ENCODE assay signal across 17 cellular contexts in the genomic region with DNA sequence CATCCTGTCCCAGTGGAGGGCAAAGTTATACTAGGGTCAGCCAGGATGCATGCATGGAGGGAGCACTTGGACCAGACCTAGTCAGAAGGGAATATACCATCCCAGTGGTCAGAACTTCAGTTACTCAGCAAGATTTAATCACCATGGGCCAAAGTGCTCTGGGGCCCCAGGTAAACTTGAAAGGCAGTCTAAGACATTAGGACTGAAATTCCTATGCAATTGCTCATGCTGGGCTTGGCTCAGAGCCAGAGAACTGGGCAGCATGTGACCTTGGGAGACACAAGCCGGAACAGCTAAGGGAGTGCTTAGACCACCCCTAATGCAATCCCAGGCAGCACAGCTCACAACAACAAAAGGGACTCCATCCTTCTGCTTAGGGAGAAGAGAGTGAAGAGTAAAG.
DNase-seq lines count a peak whose midpoint lies in the region; ATAC-seq and TF ChIP-seq lines count a peak whose summit lies in the region.
"Had no signal": no experiment of that assay in that cellular context is flagged by ENCODE, and none has a peak within 500 bp of the region (broad histone marks: within the 10 kb centered on the region; RNA-seq: fewer than 3 reads in every experiment).

No MANE protein-coding gene starts in this region.

- no peak for TF ChIP-seq CTCF in astrocyte of the spinal cord (IDR thresholded peaks at IDR 0.05; ENCODE audit: low read depth, low read length)
- TF ChIP-seq CTCF in kidney epithelial cell (IDR thresholded peaks at IDR 0.05; ENCODE audit: insufficient read depth, low read length, poor library complexity, severe bottlenecking): no peak

- H3K36me3 ChIP-seq in kidney epithelial cell (ENCODE audit: control insufficient read depth, insufficient read depth, low read length) (no peaks in the 10 kb centered on the region), H7 (replicated peaks; ENCODE audit: control insufficient read depth, insufficient read depth, low read length) (no peaks in the 10 kb centered on the region)

- TF ChIP-seq RAD21 in Ishikawa (IDR thresholded peaks at IDR 0.05; ENCODE audit: low read depth): 0 out of 2 replicates have a peak, but pooled peaks have one; percentile 2

- no peak overlapping the region for H3K4me3 ChIP-seq in astrocyte of the spinal cord (ENCODE audit: low read depth, low read length)
- no peak overlapping the region for H3K4me3 ChIP-seq in kidney epithelial cell (ENCODE audit: low read depth, low read length)
- H3K4me3 ChIP-seq in H7 (ENCODE audit: insufficient read depth, low read depth, low read length): no peak overlapping the region

- in situ Hi-C loops in astrocyte of the spinal cord (cut with HindIII; ENCODE audit: low sequenced_read_pairs): no loop called here

- no peak; the same call in 1 of the 2 replicates for TF ChIP-seq EP300 in Ishikawa (IDR thresholded peaks at IDR 0.05; ENCODE audit: borderline replicate concordance)

- peak; percentile 1 for DNase-seq in Daoy (ENCODE audit: low read depth)
- peak; percentile 5 for DNase-seq in astrocyte of the spinal cord (ENCODE audit: low read depth, low spot score)
- peak; percentile 60 for DNase-seq in kidney epithelial cell (ENCODE audit: low read depth)
- no peak for DNase-seq in H7
- no peak for DNase-seq in NCI-H526 (lab: John Stamatoyannopoulos, UW)
- no peak for DNase-seq in NK-92 treated with Interleukin-12 subunit alpha and Interleukin-12 subunit beta, amount 100 ng/mL, for 24 hours (lab: John Stamatoyannopoulos, UW)
- DNase-seq: activated CD4-positive, CD25-positive, alpha-beta regulatory T cell treated with anti-CD3 and anti-CD28 coated beads, Interleukin-2, amount 50 U/mL, for 72 hours; activated naive CD4-positive, alpha-beta T cell treated with anti-CD3 and anti-CD28 coated beads, Interleukin-2, amount 50 U/mL, for 16 hours; caudate nucleus; effector CD4-positive, alpha-beta T cell; natural killer cell; NCI-H2081; NCI-H82; stimulated activated CD4-positive, alpha-beta T cell treated with anti-CD3 and anti-CD28 coated beads, Interleukin-12 subunit alpha, Interleukin-12 subunit beta, amount 100 ng/mL, for 4 hours; T-helper 17 cell had no signal

- no peak for ATAC-seq in GM21381 (IDR thresholded peaks at IDR 0.05; ENCODE audit: unreplicated experiment)
- ATAC-seq: natural killer cell, T-helper 17 cell had no signal

- H3K27me3 ChIP-seq in kidney epithelial cell (ENCODE audit: control insufficient read depth, insufficient read depth, low read length): no peaks in the 10 kb centered on the region
- H3K27me3 ChIP-seq in H7 (ENCODE audit: control insufficient read depth, insufficient read depth, low read length): no peaks in the 10 kb centered on the region

TF ChIP-seq in Ishikawa, 13 proteins besides CTCF, POLR2A, EP300 and RAD21:
- TF ChIP-seq ZBTB7A (IDR thresholded peaks at IDR 0.05; ENCODE audit: low read depth): no peak
- TF ChIP-seq TEAD4 (IDR thresholded peaks at IDR 0.05): peak; percentile 77
- TF ChIP-seq, protein P1, sequence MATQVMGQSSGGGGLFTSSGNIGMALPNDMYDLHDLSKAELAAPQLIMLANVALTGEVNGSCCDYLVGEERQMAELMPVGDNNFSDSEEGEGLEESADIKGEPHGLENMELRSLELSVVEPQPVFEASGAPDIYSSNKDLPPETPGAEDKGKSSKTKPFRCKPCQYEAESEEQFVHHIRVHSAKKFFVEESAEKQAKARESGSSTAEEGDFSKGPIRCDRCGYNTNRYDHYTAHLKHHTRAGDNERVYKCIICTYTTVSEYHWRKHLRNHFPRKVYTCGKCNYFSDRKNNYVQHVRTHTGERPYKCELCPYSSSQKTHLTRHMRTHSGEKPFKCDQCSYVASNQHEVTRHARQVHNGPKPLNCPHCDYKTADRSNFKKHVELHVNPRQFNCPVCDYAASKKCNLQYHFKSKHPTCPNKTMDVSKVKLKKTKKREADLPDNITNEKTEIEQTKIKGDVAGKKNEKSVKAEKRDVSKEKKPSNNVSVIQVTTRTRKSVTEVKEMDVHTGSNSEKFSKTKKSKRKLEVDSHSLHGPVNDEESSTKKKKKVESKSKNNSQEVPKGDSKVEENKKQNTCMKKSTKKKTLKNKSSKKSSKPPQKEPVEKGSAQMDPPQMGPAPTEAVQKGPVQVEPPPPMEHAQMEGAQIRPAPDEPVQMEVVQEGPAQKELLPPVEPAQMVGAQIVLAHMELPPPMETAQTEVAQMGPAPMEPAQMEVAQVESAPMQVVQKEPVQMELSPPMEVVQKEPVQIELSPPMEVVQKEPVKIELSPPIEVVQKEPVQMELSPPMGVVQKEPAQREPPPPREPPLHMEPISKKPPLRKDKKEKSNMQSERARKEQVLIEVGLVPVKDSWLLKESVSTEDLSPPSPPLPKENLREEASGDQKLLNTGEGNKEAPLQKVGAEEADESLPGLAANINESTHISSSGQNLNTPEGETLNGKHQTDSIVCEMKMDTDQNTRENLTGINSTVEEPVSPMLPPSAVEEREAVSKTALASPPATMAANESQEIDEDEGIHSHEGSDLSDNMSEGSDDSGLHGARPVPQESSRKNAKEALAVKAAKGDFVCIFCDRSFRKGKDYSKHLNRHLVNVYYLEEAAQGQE (IDR thresholded peaks at IDR 0.05; ENCODE audit: low read depth): no peak
- TF ChIP-seq CEBPB (IDR thresholded peaks at IDR 0.05): no peak
- TF ChIP-seq TCF12 (IDR thresholded peaks at IDR 0.05; ENCODE audit: low read depth): 0 out of 2 replicates have a peak, but pooled peaks have one; percentile 25
- peak; percentile 90 for TF ChIP-seq NFIC (IDR thresholded peaks at IDR 0.05)
- TF ChIP-seq YY1 (IDR thresholded peaks at IDR 0.05; ENCODE audit: low read depth): no peak
- no peak for TF ChIP-seq EGR1 (IDR thresholded peaks at IDR 0.05)
- 0 out of 2 replicates have a peak, but pooled peaks have one; percentile 28 for TF ChIP-seq MAX (IDR thresholded peaks at IDR 0.05)
- TF ChIP-seq TAF1 (IDR thresholded peaks at IDR 0.05; ENCODE audit: low read depth): no peak
- no peak for TF ChIP-seq CREB1 (IDR thresholded peaks at IDR 0.05; ENCODE audit: low read depth)
- TF ChIP-seq, protein P2, sequence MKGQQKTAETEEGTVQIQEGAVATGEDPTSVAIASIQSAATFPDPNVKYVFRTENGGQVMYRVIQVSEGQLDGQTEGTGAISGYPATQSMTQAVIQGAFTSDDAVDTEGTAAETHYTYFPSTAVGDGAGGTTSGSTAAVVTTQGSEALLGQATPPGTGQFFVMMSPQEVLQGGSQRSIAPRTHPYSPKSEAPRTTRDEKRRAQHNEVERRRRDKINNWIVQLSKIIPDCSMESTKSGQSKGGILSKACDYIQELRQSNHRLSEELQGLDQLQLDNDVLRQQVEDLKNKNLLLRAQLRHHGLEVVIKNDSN (IDR thresholded peaks at IDR 0.05): peak; percentile 86
- no peak for TF ChIP-seq FOXM1 (IDR thresholded peaks at IDR 0.05; ENCODE audit: borderline replicate concordance, low read depth)

Comparison
In these comparisons a context has a peak if more than half of its experiments do, and no peak if none do; other contexts are left out.
1. DNase-seq: peak in Daoy (single experiment), astrocyte of the spinal cord (single experiment) and kidney epithelial cell (single experiment); none in H7 (single experiment), NCI-H526 (0 of 2) and NK-92 treated with Interleukin-12 subunit alpha and Interleukin-12 subunit beta, amount 100 ng/mL, for 24 hours (single experiment).